8 cellular contexts compared by ENCODE assay signal in genomic region chr19:18321729-18322091, GRCh38. TPM values are rescaled to one million over a fixed set of nuclear protein-coding genes. Genes with fewer than 3 reads are reported as not detected.
A peak's percentile ranks its signal among the peaks of the same experiment; 100 is the strongest.
DNase-seq lines count a peak whose midpoint lies in the region; ATAC-seq and TF ChIP-seq lines count a peak whose summit lies in the region.

No MANE protein-coding gene starts in this region.

- peak overlapping the region; percentile 75 for H3K4me3 ChIP-seq in BE2C (ENCODE audit: low read depth, low read length)
- peak overlapping the region; percentile 91 for H3K4me3 ChIP-seq in Karpas-422 (ENCODE audit: low read length)
- peak overlapping the region in 1 of 4 donors; percentile 59 for H3K4me3 ChIP-seq in adrenal gland
- H3K4me3 ChIP-seq in mesendoderm (ENCODE audit: low read length): peak overlapping the region; percentile 82
- no peak overlapping the region for H3K4me3 ChIP-seq in aorta (ENCODE audit: low read length in 2 of 2)
- peak overlapping the region in 1 of 2 donors; percentile 84 for H3K4me3 ChIP-seq in testis

- H3K4ac ChIP-seq in mesendoderm (ENCODE audit: low read depth, low read length): peak overlapping the region; percentile 66

- H2AFZ ChIP-seq in Karpas-422 (ENCODE audit: low read length): no peak overlapping the region

- H3K27ac ChIP-seq in Karpas-422 (ENCODE audit: low read length) (peak overlapping the region; percentile 80), adrenal gland (peak overlapping the region in 4 of 5 donors; percentile 85 to 98 (median 94)), mesendoderm (ENCODE audit: low read depth, low read length) (no peak overlapping the region), aorta (ENCODE audit: low read depth in 1 of 2, low read length in 2 of 2) (no peak overlapping the region), testis (peak overlapping the region in 1 of 2 donors; percentile 68)

- TF ChIP-seq POLR2A in adrenal gland (IDR thresholded peaks at IDR 0.05) (no peak), testis (IDR thresholded peaks at IDR 0.05) (no peak)

- peak overlapping the region; percentile 32 for H2BK5ac ChIP-seq in mesendoderm (ENCODE audit: low read length)

- no peak overlapping the region for H2BK15ac ChIP-seq in mesendoderm (replicated peaks; ENCODE audit: low read depth)

- H3K4me2 ChIP-seq in Karpas-422 (ENCODE audit: low read depth, low read length, poor library complexity, severe bottlenecking) (peak overlapping the region; percentile 93), mesendoderm (ENCODE audit: low read length) (peak overlapping the region; percentile 49)

- WGBS in adrenal gland, 4 donors: 29 to 47% (median 39%) methylated on average over 7 to 9 of the region's 9 CpGs
- no CpG with 5 or more reads among the region's 9 CpGs for WGBS in mesendoderm (ENCODE audit: extremely low coverage, insufficient coverage, low lambda C conversion rate)
- 37 to 39% methylated on average over 9 of the region's 9 CpGs for WGBS in aorta, 2 donors
- 18 to 36% methylated on average over 9 of the region's 9 CpGs for WGBS in testis, 2 donors

- no peak overlapping the region for H2BK120ac ChIP-seq in mesendoderm (ENCODE audit: low read depth, low read length)

- peak overlapping the region; percentile 96 for H3K56ac ChIP-seq in mesendoderm (ENCODE audit: low read length)

- H2AK5ac ChIP-seq in mesendoderm (ENCODE audit: low read length): peak overlapping the region; percentile 31

- H3K18ac ChIP-seq in mesendoderm (ENCODE audit: low read length): peak overlapping the region; percentile 22

- H3K9me2 ChIP-seq in Karpas-422 (replicated peaks; ENCODE audit: insufficient read depth, low read length): no peaks in the 10 kb centered on the region

- H3K4me1 ChIP-seq in BE2C (peaks cover 28% of the 10 kb centered on the region), Karpas-422 (ENCODE audit: low read length) (peaks cover 20% of the 10 kb centered on the region), adrenal gland (replicated peaks in 1 of 2) (peaks cover 43 to 60% of the 10 kb centered on the region in 2 donors), mesendoderm (ENCODE audit: control insufficient read depth, low read depth, low read length) (peaks cover 8% of the 10 kb centered on the region), aorta (ENCODE audit: control insufficient read depth in 1 of 2, insufficient read depth in 2 of 2, low read length in 2 of 2) (peaks cover 0 to 4% of the 10 kb centered on the region in 2 donors), testis (peaks cover 24% of the 10 kb centered on the region)

- peaks cover 34% of the 10 kb centered on the region for H3K79me2 ChIP-seq in Karpas-422 (ENCODE audit: low read length)
- H3K79me2 ChIP-seq in mesendoderm (ENCODE audit: control insufficient read depth, insufficient read depth, low read length): peaks cover 38% of the 10 kb centered on the region

- H3K36me3 ChIP-seq in BE2C: peaks cover 4% of the 10 kb centered on the region; the same call in 1 of the 2 replicates
- no peaks in the 10 kb centered on the region for H3K36me3 ChIP-seq in Karpas-422 (ENCODE audit: insufficient read depth, low read length)
- H3K36me3 ChIP-seq in adrenal gland (replicated peaks in 1 of 2): no peaks in the 10 kb centered on the region
- H3K36me3 ChIP-seq in mesendoderm (ENCODE audit: control insufficient read depth, insufficient read depth, low read length): no peaks in the 10 kb centered on the region
- no peaks in the 10 kb centered on the region for H3K36me3 ChIP-seq in aorta (ENCODE audit: control insufficient read depth in 1 of 2, insufficient read depth in 2 of 2, low read length in 1 of 2)
- no peaks in the 10 kb centered on the region for H3K36me3 ChIP-seq in testis (ENCODE audit: low read depth, missing control alignments)

- no peak overlapping the region for H4K8ac ChIP-seq in mesendoderm (ENCODE audit: low read depth, low read length)

- H3K9ac ChIP-seq in Karpas-422 (ENCODE audit: low read length) (peak overlapping the region; percentile 95), mesendoderm (ENCODE audit: low read length) (peak overlapping the region; percentile 98)

- H3K9me3 ChIP-seq in BE2C (no peaks in the 10 kb centered on the region; the same call in 1 of the 2 replicates), Karpas-422 (ENCODE audit: low read length) (no peaks in the 10 kb centered on the region), adrenal gland (replicated peaks in 1 of 3) (no peaks in the 10 kb centered on the region), aorta (ENCODE audit: control insufficient read depth, low read length) (no peaks in the 10 kb centered on the region), testis (no peaks in the 10 kb centered on the region)

- peaks cover 23% of the 10 kb centered on the region for H3K79me1 ChIP-seq in mesendoderm (ENCODE audit: low read length)

- H3K23ac ChIP-seq in mesendoderm (ENCODE audit: low read length): no peak overlapping the region

- ATAC-seq in aorta (ENCODE audit: low FRiP score): no peak

- H3K27me3 ChIP-seq in BE2C (no peaks in the 10 kb centered on the region), Karpas-422 (ENCODE audit: low read length) (no peaks in the 10 kb centered on the region), adrenal gland (no peaks in the 10 kb centered on the region), mesendoderm (ENCODE audit: insufficient read depth, low read length, poor library complexity) (no peaks in the 10 kb centered on the region), aorta (ENCODE audit: control insufficient read depth in 1 of 2, insufficient read depth in 2 of 2, low read length in 1 of 2) (no peaks in the 10 kb centered on the region), testis (no peaks in the 10 kb centered on the region)

- no peaks in the 10 kb centered on the region for H4K20me1 ChIP-seq in Karpas-422 (ENCODE audit: insufficient read depth, low read depth, low read length)

- intact Hi-C loops in adrenal gland (cut with DNase I): no loop called here
- intact Hi-C loops in aorta (cut with DNase I): loop anchor here (2.0 to 5.0 kb wide), 3 partner anchors 39 to 129 kb away; partner anchors contain the start of genes JUND (in 1 of the 2) and MPV17L2 (in 1 of the 2)
- intact Hi-C loops in testis (cut with DNase I; ENCODE audit: low total_unique reads): loop anchor here (5.0 kb wide), 1 partner anchor 44 kb away; no protein-coding TSS in a partner anchor

- DNase-seq in BE2C (no peak), Karpas-422 (no peak), adrenal gland (no peak), mesendoderm (no peak), aorta (no peak), T-helper 9 cell (no peak), testis (no peak), NCI-H226 (no peak)

- TF ChIP-seq CTCF in BE2C (IDR thresholded peaks at IDR 0.05; ENCODE audit: low read depth, low read length) (no peak), adrenal gland (IDR thresholded peaks at IDR 0.05) (no peak), testis (IDR thresholded peaks at IDR 0.05) (no peak)

- peak overlapping the region; percentile 60 for H4K5ac ChIP-seq in mesendoderm (ENCODE audit: low read length)

RNA-seq across cellular contexts. Expression of gene LSM4, which starts 1.2 kb away (rescaled TPM):
- 534 TPM for polyA plus RNA-seq in BE2C (2012; ENCODE audit: insufficient read depth, insufficient read length, low read depth)
- total RNA-seq in Karpas-422 (2014; rRNA removed; shearing (Covaris generic); ENCODE audit: low replicate concordance): 198 and 359 TPM in 2 replicates
- total RNA-seq in adrenal gland (100 to 1,000 TPM; 107 to 290 (median 161) TPM), aorta (10 to 100 TPM; 32.2 to 34.5 TPM), testis (100 to 1,000 TPM; 212 to 241 TPM)
- polyA plus RNA-seq in adrenal gland (100 to 1,000 TPM; 105 to 195 (median 120) TPM), aorta (10 to 100 TPM; 58.6 to 91.8 TPM), testis (ENCODE audit: insufficient read depth, low read depth, low replicate concordance) (196 TPM)
- polyA plus RNA-seq in mesendoderm (2013, experiment 1 of 2): 236 TPM
- 226 TPM for polyA plus RNA-seq in mesendoderm (2013, experiment 2 of 2)

RNA-seq across cellular contexts. Expression of gene PGPEP1, which starts 18.7 kb away (rescaled TPM):
- polyA plus RNA-seq in BE2C (2012; ENCODE audit: insufficient read depth, insufficient read length, low read depth): 3.2 TPM
- 10.7 and 13.6 TPM in 2 replicates for total RNA-seq in Karpas-422 (2014; rRNA removed; shearing (Covaris generic); ENCODE audit: low replicate concordance)
- 10 to 100 TPM; 31.6 to 89.2 (median 58.6) TPM for total RNA-seq in adrenal gland
- polyA plus RNA-seq in adrenal gland: 10 to 100 TPM; 20.3 to 46.1 (median 21.1) TPM
- polyA plus RNA-seq in mesendoderm (2013, experiment 1 of 2): 20.5 TPM
- polyA plus RNA-seq in mesendoderm (2013, experiment 2 of 2): 23.0 TPM
- 10 to 100 TPM; 41.5 to 46.9 TPM for total RNA-seq in aorta
- 10 to 100 TPM; 19.2 to 25.3 TPM for polyA plus RNA-seq in aorta
- total RNA-seq in testis: 10 to 100 TPM; 12.4 to 16.2 TPM
- 10.8 TPM for polyA plus RNA-seq in testis (ENCODE audit: insufficient read depth, low read depth, low replicate concordance)

RNA-seq across cellular contexts. Expression of gene JUND, which starts 40.3 kb away (rescaled TPM):
- polyA plus RNA-seq in BE2C (2012; ENCODE audit: insufficient read depth, insufficient read length, low read depth): 386 TPM
- 69.5 and 274 TPM in 2 replicates for total RNA-seq in Karpas-422 (2014; rRNA removed; shearing (Covaris generic); ENCODE audit: low replicate concordance)
- total RNA-seq in adrenal gland (100 to 1,000 TPM; 181 to 533 (median 361) TPM), aorta (100 to 1,000 TPM; 214 to 492 TPM), testis (100 to 1,000 TPM; 615 to 654 TPM)
- polyA plus RNA-seq in adrenal gland (100 to 1,000 TPM in 2 of 3 donors, 10 to 100 TPM in 1; 35.9 to 226 (median 104) TPM), aorta (100 to 1,000 TPM in 1 of 2 donors, 10 to 100 TPM in 1; 62.6 to 161 TPM), testis (ENCODE audit: insufficient read depth, low read depth, low replicate concordance) (96.4 TPM)
- 70.9 TPM for polyA plus RNA-seq in mesendoderm (2013, experiment 1 of 2)
- 72.9 TPM for polyA plus RNA-seq in mesendoderm (2013, experiment 2 of 2)

RNA-seq across cellular contexts. Expression of gene IQCN, which starts 47.5 kb away (rescaled TPM):
- 2.2 TPM for polyA plus RNA-seq in BE2C (2012; ENCODE audit: insufficient read depth, insufficient read length, low read depth)
- total RNA-seq in Karpas-422 (2014; rRNA removed; shearing (Covaris generic); ENCODE audit: low replicate concordance): 0.37 and 0.87 TPM in 2 replicates
- total RNA-seq in adrenal gland (1 to 10 TPM in 7 of 8 donors, under 1 TPM in 1; 0.30 to 5.4 (median 2.4) TPM), aorta (10 to 100 TPM in 1 of 2 donors, 1 to 10 TPM in 1; 8.1 to 12.2 TPM), testis (10 to 100 TPM; 30.1 to 62.3 TPM)
- polyA plus RNA-seq in adrenal gland (10 to 100 TPM in 1 of 3 donors, 1 to 10 TPM in 1, under 1 TPM in 1; 0.59 to 45.2 (median 6.0) TPM), aorta (10 to 100 TPM in 1 of 2 donors, 1 to 10 TPM in 1; 4.5 to 20.7 TPM), testis (ENCODE audit: insufficient read depth, low read depth, low replicate concordance) (88.1 TPM)
- 0.06 TPM for polyA plus RNA-seq in mesendoderm (2013, experiment 1 of 2)
- polyA plus RNA-seq in mesendoderm (2013, experiment 2 of 2): 0.07 TPM

Comparison
In these comparisons a context has a peak if more than half of its experiments do, and no peak if none do; other contexts are left out.
1. H3K4me3 ChIP-seq: peak in BE2C (single experiment), Karpas-422 (single experiment) and mesendoderm (single experiment); none in aorta (0 of 2).
2. H3K27ac ChIP-seq: peak in Karpas-422 (single experiment) and adrenal gland (4 of 5); none in mesendoderm (single experiment) and aorta (0 of 2).
3. intact Hi-C loops: an anchor here in aorta (2.0 to 5.0 kb wide) and testis (5.0 kb wide); none called in adrenal gland.